Comparison of ENCODE assay signal across 15 cellular contexts in genomic region chr4:184437565-184437964, GRCh38. TPM values are rescaled to one million over a fixed set of nuclear protein-coding genes. Genes with fewer than 3 reads are reported as not detected.
A peak's percentile ranks its signal among the peaks of the same experiment; 100 is the strongest.
DNase-seq lines count a peak whose midpoint lies in the region; ATAC-seq, FAIRE-seq and TF ChIP-seq lines count a peak whose summit lies in the region.
"Had no signal": no experiment of that assay in that cellular context is flagged by ENCODE, and none has a peak within 500 bp of the region (broad histone marks: within the 10 kb centered on the region; RNA-seq: fewer than 3 reads in every experiment).

No MANE protein-coding gene starts in this region.

- H3K27me3 Mint-ChIP-seq in natural killer cell (ENCODE audit: low read depth in 2 of 2): no peaks in the 10 kb centered on the region
- H3K27me3 Mint-ChIP-seq in natural killer cell treated with Interleukin-12 subunit alpha and Interleukin-12 subunit beta and Interleukin-15 and Interleukin-18, amount 100 ng/mL, for 72 hours: no peaks in the 10 kb centered on the region
- no peaks in the 10 kb centered on the region for H3K27me3 Mint-ChIP-seq in activated naive CD8-positive, alpha-beta T cell

- no peak overlapping the region for H3K4me3 Mint-ChIP-seq in natural killer cell
- no peak overlapping the region for H3K4me3 Mint-ChIP-seq in natural killer cell treated with Interleukin-12 subunit alpha and Interleukin-12 subunit beta and Interleukin-15 and Interleukin-18, amount 100 ng/mL, for 72 hours
- H3K4me3 Mint-ChIP-seq in activated naive CD8-positive, alpha-beta T cell: no peak overlapping the region

- peak overlapping the region; percentile 26 to 60 for H3K27ac Mint-ChIP-seq in natural killer cell
- H3K27ac Mint-ChIP-seq in natural killer cell treated with Interleukin-12 subunit alpha and Interleukin-12 subunit beta and Interleukin-15 and Interleukin-18, amount 100 ng/mL, for 72 hours: peak overlapping the region in 1 of 2 donors; percentile 45
- H3K27ac Mint-ChIP-seq in activated naive CD8-positive, alpha-beta T cell: peak overlapping the region; percentile 85

- DNase-seq in natural killer cell (no peak), NCI-H1105 (lab: John Stamatoyannopoulos, UW) (no peak), GM12892 (ENCODE audit: insufficient read length) (no peak)
- DNase-seq in natural killer cell treated with Interleukin-12 subunit alpha and Interleukin-12 subunit beta and Interleukin-15 and Interleukin-18, amount 100 ng/mL, for 72 hours (ENCODE audit: low spot score): no peak
- no peak for DNase-seq in activated naive CD4-positive, alpha-beta T cell (lab: John Stamatoyannopoulos, UW)
- DNase-seq: activated CD4-positive, CD25-positive, alpha-beta regulatory T cell treated with anti-CD3 and anti-CD28 coated beads, Interleukin-2, amount 50 U/mL, for 72 hours; heart right ventricle; mesenchymal stem cell; SIG-M5; stimulated activated CD4-positive, alpha-beta T cell treated with anti-CD3 and anti-CD28 coated beads, Interleukin-12 subunit alpha, Interleukin-12 subunit beta, amount 100 ng/mL, for 4 hours; tibial artery had no signal

- no peak overlapping the region for H3K4me3 ChIP-seq in mesodermal cell (ENCODE audit: extremely low read depth, insufficient read depth, low read length, poor library complexity, severe bottlenecking)
- H3K4me3 ChIP-seq: heart right ventricle, tibial artery had no signal

- H3K27ac ChIP-seq in mesodermal cell (ENCODE audit: low read depth, low read length, severe bottlenecking): peak overlapping the region; percentile 23
- H3K27ac ChIP-seq: tibial artery had no signal

- no peaks in the 10 kb centered on the region for H3K9me3 Mint-ChIP-seq in natural killer cell
- H3K9me3 Mint-ChIP-seq in natural killer cell treated with Interleukin-12 subunit alpha and Interleukin-12 subunit beta and Interleukin-15 and Interleukin-18, amount 100 ng/mL, for 72 hours: no peaks in the 10 kb centered on the region
- no peaks in the 10 kb centered on the region for H3K9me3 Mint-ChIP-seq in activated naive CD8-positive, alpha-beta T cell (ENCODE audit: low read depth)

- FAIRE-seq in GM12892 (lab: Jason Lieb, UNC): no peak

- H3K4me1 Mint-ChIP-seq in natural killer cell: peaks cover 76 to 85% of the 10 kb centered on the region in 2 donors
- peaks cover 66 to 67% of the 10 kb centered on the region in 2 donors for H3K4me1 Mint-ChIP-seq in natural killer cell treated with Interleukin-12 subunit alpha and Interleukin-12 subunit beta and Interleukin-15 and Interleukin-18, amount 100 ng/mL, for 72 hours (ENCODE audit: low read depth in 2 of 2)
- peaks cover 81% of the 10 kb centered on the region for H3K4me1 Mint-ChIP-seq in activated naive CD8-positive, alpha-beta T cell (ENCODE audit: low read depth)

- ATAC-seq in natural killer cell: no peak
- ATAC-seq in natural killer cell treated with Interleukin-12 subunit alpha and Interleukin-12 subunit beta and Interleukin-15 and Interleukin-18, amount 100 ng/mL, for 72 hours: no peak
- no peak for ATAC-seq in GM18909 (IDR thresholded peaks at IDR 0.05; ENCODE audit: poor library complexity, unreplicated experiment)
- ATAC-seq: HCT116 had no signal

- no peaks in the 10 kb centered on the region for H3K9me3 ChIP-seq in mesodermal cell (ENCODE audit: control insufficient read depth, low read length)
- H3K9me3 ChIP-seq: heart right ventricle, tibial artery had no signal

- H3K36me3 ChIP-seq in mesodermal cell (ENCODE audit: control insufficient read depth, insufficient read depth, low read length): peaks cover 9% of the 10 kb centered on the region
- H3K36me3 ChIP-seq: tibial artery had no signal

- H3K36me3 Mint-ChIP-seq in natural killer cell: no peaks in the 10 kb centered on the region
- H3K36me3 Mint-ChIP-seq in natural killer cell treated with Interleukin-12 subunit alpha and Interleukin-12 subunit beta and Interleukin-15 and Interleukin-18, amount 100 ng/mL, for 72 hours: no peaks in the 10 kb centered on the region
- no peaks in the 10 kb centered on the region for H3K36me3 Mint-ChIP-seq in activated naive CD8-positive, alpha-beta T cell

- TF ChIP-seq POLR2A in GM12892 (IDR thresholded peaks at IDR 0.05; ENCODE audit: low read depth, low read length): no peak

- 88 to 95% methylated on average over 4 of the region's 8 CpGs for WGBS in mesodermal cell (ENCODE audit: insufficient coverage in 2 of 2), 2 experiments

- TF ChIP-seq CTCF in natural killer cell (IDR thresholded peaks at IDR 0.05): no peak

- intact Hi-C loops in natural killer cell (cut with micrococcal nuclease): no loop called here

- H3K4me1 ChIP-seq in mesodermal cell (ENCODE audit: control insufficient read depth, insufficient read depth, low read length, poor library complexity, severe bottlenecking): peaks cover 17% of the 10 kb centered on the region

RNA-seq across cellular contexts. Expression of gene IRF2, which starts 36.8 kb away (rescaled TPM):
- 10 to 100 TPM; 50.6 to 68.5 (median 59.8) TPM for total RNA-seq in natural killer cell
- 10 to 100 TPM; 55.2 to 67.8 TPM for total RNA-seq in natural killer cell treated with Interleukin-12 subunit alpha and Interleukin-12 subunit beta and Interleukin-15 and Interleukin-18, amount 100 ng/mL, for 72 hours
- 10.8 TPM for polyA plus RNA-seq in mesodermal cell (2013, experiment 1 of 2)
- 12.3 TPM for polyA plus RNA-seq in mesodermal cell (2013, experiment 2 of 2)
- polyA plus RNA-seq in GM12892 (2012; ENCODE audit: missing spikeins): 68.6 TPM
